6 cellular contexts compared by ENCODE assay signal in the genomic region with DNA sequence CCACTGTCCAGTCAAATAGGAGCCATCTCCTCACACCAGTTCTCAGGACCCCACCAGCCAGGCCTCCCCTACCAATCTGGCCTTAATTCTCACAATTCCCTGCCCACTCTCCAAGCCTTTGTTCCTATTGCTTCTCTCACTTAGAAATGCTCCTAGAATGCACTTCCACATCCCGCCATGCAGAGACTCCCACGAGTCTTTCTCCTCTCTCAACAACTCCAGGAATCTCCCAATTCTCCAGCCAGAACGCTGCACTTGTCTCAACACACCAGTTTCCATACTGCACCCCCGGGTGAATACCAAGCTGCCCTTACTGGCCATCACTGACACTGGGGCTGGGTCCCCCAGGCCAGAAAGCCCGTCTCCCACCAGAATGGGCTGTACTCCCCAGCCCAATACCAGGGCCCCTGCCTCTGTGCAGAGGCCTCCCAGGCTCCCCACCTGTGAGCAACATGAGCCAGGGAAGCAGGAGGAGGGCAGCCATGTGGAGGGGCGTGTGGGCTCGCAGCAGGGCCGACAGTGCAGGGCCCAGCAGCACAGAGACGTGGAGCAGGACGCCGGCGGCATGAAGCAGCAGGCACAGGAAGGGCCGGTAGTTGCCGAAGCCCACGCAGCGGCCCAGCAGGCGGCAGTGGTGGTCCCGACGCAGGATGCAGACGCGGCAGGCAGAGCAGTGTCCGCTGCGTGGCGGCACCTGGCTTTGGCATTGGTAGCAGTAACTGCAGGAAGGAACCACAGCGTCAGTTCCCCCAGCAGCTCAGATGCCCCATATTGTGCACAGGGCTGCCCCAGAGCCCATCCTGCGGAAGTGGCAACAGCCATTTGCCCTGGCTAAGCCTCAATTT. TPM values are rescaled to one million over a fixed set of nuclear protein-coding genes. Genes with fewer than 3 reads are reported as not detected.
DNase-seq lines count a peak whose midpoint lies in the region; ATAC-seq and FAIRE-seq lines count a peak whose summit lies in the region.

No MANE protein-coding gene starts in this region.

- peaks cover 0 to 38% (median 3%) of the 10 kb centered on the region in 3 donors for H3K36me3 Mint-ChIP-seq in naive thymus-derived CD8-positive, alpha-beta T cell

- no peaks in the 10 kb centered on the region for H3K9me3 Mint-ChIP-seq in naive thymus-derived CD8-positive, alpha-beta T cell

- DNase-seq in Right ventricle myocardium inferior (ENCODE audit: missing footprints) (peak; percentile 76), cardiac septum (ENCODE audit: low spot score) (no peak), amniotic epithelial cell (ENCODE audit: low read depth) (peak; percentile 35), urothelium cell line (ENCODE audit: low spot score) (no peak), NCI-H446 treated with DMSO at 0.1 percent for 48 hours (lab: John Stamatoyannopoulos, UW) (no peak)
- peak; percentile 52 to 89 (median 67) for DNase-seq in naive thymus-derived CD8-positive, alpha-beta T cell

- intact Hi-C loops in Right ventricle myocardium inferior (cut with DNase I) (loop anchor here (1.0 kb wide), 2 partner anchors 26 to 30 kb away; no protein-coding TSS in a partner anchor), cardiac septum (cut with DNase I) (no loop called here)

- H3K27ac Mint-ChIP-seq in naive thymus-derived CD8-positive, alpha-beta T cell: peak overlapping the region; percentile 88 to 97 (median 92)

- FAIRE-seq in urothelium cell line (lab: Jason Lieb, UNC): no peak

- POLR2A ChIA-PET in naive thymus-derived CD8-positive, alpha-beta T cell (lab: Charles Lee): interaction anchor here (0.6 to 3.7 kb wide), 7 partner anchors 25 to 135 kb away, joined by 3 to 41 read pairs (median 9); partner anchors contain the start of genes BBS1, CTSF, RBM14 and RBM4

- ATAC-seq in Right ventricle myocardium inferior: no peak
- peak; percentile 74 to 84 for ATAC-seq in naive thymus-derived CD8-positive, alpha-beta T cell

- H3K4me3 Mint-ChIP-seq in naive thymus-derived CD8-positive, alpha-beta T cell: peak overlapping the region; percentile 57 to 88 (median 78)

- peaks cover 31 to 47% (median 43%) of the 10 kb centered on the region in 4 donors for H3K4me1 Mint-ChIP-seq in naive thymus-derived CD8-positive, alpha-beta T cell

- H3K27me3 Mint-ChIP-seq in naive thymus-derived CD8-positive, alpha-beta T cell: no peaks in the 10 kb centered on the region

RNA-seq across cellular contexts. Expression of gene ZDHHC24, which starts 2.4 kb away (rescaled TPM):
- total RNA-seq in Right ventricle myocardium inferior (4.0 TPM), cardiac septum (5.8 TPM)
- total RNA-seq in naive thymus-derived CD8-positive, alpha-beta T cell: 10 to 100 TPM; 26.3 to 29.3 TPM
- 10 to 100 TPM in 2 of 3 donors, 1 to 10 TPM in 1; 9.6 to 14.1 (median 10.5) TPM for polyA plus RNA-seq in naive thymus-derived CD8-positive, alpha-beta T cell

RNA-seq across cellular contexts. Expression of gene ACTN3, which starts 3.2 kb away (rescaled TPM):
- total RNA-seq in Right ventricle myocardium inferior (not detected), cardiac septum (0.11 TPM)
- total RNA-seq in naive thymus-derived CD8-positive, alpha-beta T cell: under 1 TPM in 1 of 2 experiments, not detected in 1; 0.27 TPM
- polyA plus RNA-seq in naive thymus-derived CD8-positive, alpha-beta T cell: under 1 TPM in 1 of 3 donors, not detected in 2; 0.08 TPM

RNA-seq across cellular contexts. Expression of gene CTSF, which starts 24.9 kb away (rescaled TPM):
- 51.0 TPM for total RNA-seq in Right ventricle myocardium inferior
- total RNA-seq in cardiac septum: 57.6 TPM
- total RNA-seq in naive thymus-derived CD8-positive, alpha-beta T cell: 10 to 100 TPM; 53.9 to 58.4 TPM
- polyA plus RNA-seq in naive thymus-derived CD8-positive, alpha-beta T cell: 10 to 100 TPM; 25.1 to 40.9 (median 25.4) TPM

RNA-seq across cellular contexts. Expression of gene BBS1, which starts 33.0 kb away (rescaled TPM):
- total RNA-seq in Right ventricle myocardium inferior (20.9 TPM), cardiac septum (19.5 TPM)
- total RNA-seq in naive thymus-derived CD8-positive, alpha-beta T cell: 10 to 100 TPM; 31.7 to 32.8 TPM
- polyA plus RNA-seq in naive thymus-derived CD8-positive, alpha-beta T cell: 10 to 100 TPM in 2 of 3 donors, 1 to 10 TPM in 1; 9.4 to 11.9 (median 11.2) TPM

RNA-seq across cellular contexts. Expression of gene CCDC87, which starts 49.4 kb away (rescaled TPM):
- total RNA-seq in Right ventricle myocardium inferior (0.27 TPM), cardiac septum (0.43 TPM)
- total RNA-seq in naive thymus-derived CD8-positive, alpha-beta T cell: under 1 TPM in 1 of 2 experiments, not detected in 1; 0.16 TPM
- polyA plus RNA-seq in naive thymus-derived CD8-positive, alpha-beta T cell: not detected

Comparison
In these comparisons a context has a peak if more than half of its experiments do, and no peak if none do; other contexts are left out.
1. DNase-seq: peak in Right ventricle myocardium inferior (single experiment), amniotic epithelial cell (single experiment) and naive thymus-derived CD8-positive, alpha-beta T cell (10 of 10); none in cardiac septum (single experiment), urothelium cell line (single experiment) and NCI-H446 treated with DMSO at 0.1 percent for 48 hours (single experiment).